12 cellular contexts compared by ENCODE assay signal in genomic region chr6:23174781-23175361, GRCh38.
DNase-seq lines count a peak whose midpoint lies in the region; ATAC-seq, FAIRE-seq and TF ChIP-seq lines count a peak whose summit lies in the region.
"Had no signal": no experiment of that assay in that cellular context is flagged by ENCODE, and none has a peak within 500 bp of the region (broad histone marks: within the 10 kb centered on the region; RNA-seq: fewer than 3 reads in every experiment).

No MANE protein-coding gene starts in this region.

- no peak overlapping the region for H3K9ac ChIP-seq in endothelial cell of umbilical vein (replicated peaks; ENCODE audit: extremely low read depth, insufficient read depth, low read length)

- DNase-seq in Daoy (ENCODE audit: low read depth) (peak; percentile 69), NCI-H460 (ENCODE audit: extremely low read depth, low read depth) (peak; percentile 83), endothelial cell of umbilical vein (ENCODE audit: low read depth, low spot score) (no peak), retinal pigment epithelial cell (ENCODE audit: low read depth) (peak; percentile 62)
- DNase-seq in activated T-helper 2 cell treated with anti-CD3 and anti-CD28 coated beads, Interferon-gamma antibody, Interleukin-2, Interleukin-4, amounts not matched to agents 10 μg/mL and 5 μg/mL and 100 μg/mL, durations not matched to agents 14 hours and 24 hours and 36 hours (ENCODE audit: low spot score): no peak
- DNase-seq: activated T-cell treated with anti-CD3 and anti-CD28 coated beads, Interleukin-2, amount 50 U/mL, for 1 hour; left colon; NCI-H526 treated with DMSO at 0.1 percent for 48 hours; posterior cingulate gyrus had no signal

- ATAC-seq in GM18870 (IDR thresholded peaks at IDR 0.05; ENCODE audit: unreplicated experiment) (no peak), HG03521 (IDR thresholded peaks at IDR 0.05; ENCODE audit: unreplicated experiment) (no peak), HG02623 (IDR thresholded peaks at IDR 0.05; ENCODE audit: unreplicated experiment) (no peak)
- ATAC-seq: left colon had no signal

- H3K27ac Mint-ChIP-seq in activated T-helper 2 cell treated with anti-CD3 and anti-CD28 coated beads, Interferon-gamma antibody, Interleukin-2, Interleukin-4, amounts not matched to agents 10 μg/mL and 5 μg/mL and 100 μg/mL, durations not matched to agents 14 hours and 24 hours and 36 hours: no peak overlapping the region

- POLR2A ChIA-PET in endothelial cell of umbilical vein (lab: Charles Lee): no interaction called here

- no peaks in the 10 kb centered on the region for H3K27me3 ChIP-seq in endothelial cell of umbilical vein (ENCODE audit: control insufficient read depth in 2 of 2, insufficient read depth in 2 of 2, low read length in 2 of 2)

- dilution Hi-C loops in endothelial cell of umbilical vein (cut with MboI; ENCODE audit: extremely low pct_ligation_motif_present, low sequenced_read_pairs): no loop called here

- CTCF ChIA-PET in endothelial cell of umbilical vein (lab: Charles Lee): no interaction called here

- H3K9me3 Mint-ChIP-seq in activated T-helper 2 cell treated with anti-CD3 and anti-CD28 coated beads, Interferon-gamma antibody, Interleukin-2, Interleukin-4, amounts not matched to agents 10 μg/mL and 5 μg/mL and 100 μg/mL, durations not matched to agents 14 hours and 24 hours and 36 hours: peaks cover 3% of the 10 kb centered on the region

- H3K27ac ChIP-seq in endothelial cell of umbilical vein (ENCODE audit: insufficient read depth, low read depth, low read length): no peak overlapping the region

- no peak overlapping the region for H3K4me3 Mint-ChIP-seq in activated T-helper 2 cell treated with anti-CD3 and anti-CD28 coated beads, Interferon-gamma antibody, Interleukin-2, Interleukin-4, amounts not matched to agents 10 μg/mL and 5 μg/mL and 100 μg/mL, durations not matched to agents 14 hours and 24 hours and 36 hours (ENCODE audit: low read depth)

- H3K9me3 ChIP-seq in endothelial cell of umbilical vein (replicated peaks; ENCODE audit: control insufficient read depth, insufficient read depth, low read length): no peaks in the 10 kb centered on the region

- H2AFZ ChIP-seq in endothelial cell of umbilical vein (ENCODE audit: low read depth, low read length): no peak overlapping the region

- no peak overlapping the region for H3K4me2 ChIP-seq in endothelial cell of umbilical vein (ENCODE audit: insufficient read depth, low read length)

- no peaks in the 10 kb centered on the region for H3K36me3 Mint-ChIP-seq in activated T-helper 2 cell treated with anti-CD3 and anti-CD28 coated beads, Interferon-gamma antibody, Interleukin-2, Interleukin-4, amounts not matched to agents 10 μg/mL and 5 μg/mL and 100 μg/mL, durations not matched to agents 14 hours and 24 hours and 36 hours (ENCODE audit: low read depth)

- H3K4me1 ChIP-seq in endothelial cell of umbilical vein (ENCODE audit: control insufficient read depth, extremely low read depth, insufficient read depth, low read length): no peaks in the 10 kb centered on the region

- H3K4me3 ChIP-seq in endothelial cell of umbilical vein (replicated peaks in 1 of 3; ENCODE audit: insufficient read depth in 1 of 3, low read depth in 1 of 3, low read length in 3 of 3) (no peak overlapping the region), retinal pigment epithelial cell (ENCODE audit: low read length) (no peak overlapping the region)

- no peaks in the 10 kb centered on the region for H3K27me3 Mint-ChIP-seq in activated T-helper 2 cell treated with anti-CD3 and anti-CD28 coated beads, Interferon-gamma antibody, Interleukin-2, Interleukin-4, amounts not matched to agents 10 μg/mL and 5 μg/mL and 100 μg/mL, durations not matched to agents 14 hours and 24 hours and 36 hours (ENCODE audit: low read depth)

- intact Hi-C loops in endothelial cell of umbilical vein (cut with micrococcal nuclease): no loop called here
- intact Hi-C loops in activated T-helper 2 cell treated with anti-CD3 and anti-CD28 coated beads, Interferon-gamma antibody, Interleukin-2, Interleukin-4, amounts not matched to agents 10 μg/mL and 5 μg/mL and 100 μg/mL, durations not matched to agents 14 hours and 24 hours and 36 hours (cut with micrococcal nuclease): loop anchor here (10.0 kb wide), 1 partner anchor 1110 kb away; no protein-coding TSS in a partner anchor

- no peaks in the 10 kb centered on the region for H4K20me1 ChIP-seq in endothelial cell of umbilical vein (replicated peaks; ENCODE audit: control insufficient read depth, extremely low read depth, insufficient read depth, low read length)

- no TSS peak for BruUV-seq in endothelial cell of umbilical vein (replicated peaks; lab: Mats Ljungman, UMichigan)

- H3K9me1 ChIP-seq in endothelial cell of umbilical vein (replicated peaks; ENCODE audit: control insufficient read depth, extremely low read depth, insufficient read depth, low read length): no peaks in the 10 kb centered on the region

- no peak for TF ChIP-seq POLR2A in endothelial cell of umbilical vein (IDR thresholded peaks at IDR 0.05; ENCODE audit: low read depth, low read length)

- no peak for TF ChIP-seq CTCF in endothelial cell of umbilical vein (IDR thresholded peaks at IDR 0.05; ENCODE audit: extremely low read depth in 1 of 2, insufficient read depth in 1 of 2, low read depth in 1 of 2, low read length in 2 of 2)
- TF ChIP-seq CTCF in retinal pigment epithelial cell (conservative IDR thresholded peaks at IDR 0.05; ENCODE audit: low read depth, low read length): no peak

- no peaks in the 10 kb centered on the region for H3K36me3 ChIP-seq in endothelial cell of umbilical vein (ENCODE audit: control insufficient read depth in 2 of 2, extremely low read depth in 1 of 2, insufficient read depth in 2 of 2, low read length in 2 of 2)

- FAIRE-seq in endothelial cell of umbilical vein (lab: Jason Lieb, UNC): no peak

- H3K79me2 ChIP-seq in endothelial cell of umbilical vein (ENCODE audit: control insufficient read depth, insufficient read depth, low read length): no peaks in the 10 kb centered on the region

- no peaks in the 10 kb centered on the region for H3K4me1 Mint-ChIP-seq in activated T-helper 2 cell treated with anti-CD3 and anti-CD28 coated beads, Interferon-gamma antibody, Interleukin-2, Interleukin-4, amounts not matched to agents 10 μg/mL and 5 μg/mL and 100 μg/mL, durations not matched to agents 14 hours and 24 hours and 36 hours (ENCODE audit: low read depth)

TF ChIP-seq in endothelial cell of umbilical vein, 7 proteins besides CTCF, POLR2A, EP300 and RAD21:
- TF ChIP-seq JUN (IDR thresholded peaks at IDR 0.05; ENCODE audit: borderline replicate concordance, insufficient read depth, insufficient read length, low read depth) (peak; percentile 19), EZH2 (IDR thresholded peaks at IDR 0.05; ENCODE audit: borderline replicate concordance, low read depth, low read length, severe bottlenecking) (no peak)

Comparison
In these comparisons a context has a peak if more than half of its experiments do, and no peak if none do; other contexts are left out.
1. DNase-seq: peak in Daoy (single experiment), NCI-H460 (single experiment) and retinal pigment epithelial cell (single experiment); none in endothelial cell of umbilical vein (single experiment) and activated T-helper 2 cell treated with anti-CD3 and anti-CD28 coated beads, Interferon-gamma antibody, Interleukin-2, Interleukin-4, amounts not matched to agents 10 μg/mL and 5 μg/mL and 100 μg/mL, durations not matched to agents 14 hours and 24 hours and 36 hours (single experiment).